ENCODE assay signal across 8 cellular contexts in the genomic region with DNA sequence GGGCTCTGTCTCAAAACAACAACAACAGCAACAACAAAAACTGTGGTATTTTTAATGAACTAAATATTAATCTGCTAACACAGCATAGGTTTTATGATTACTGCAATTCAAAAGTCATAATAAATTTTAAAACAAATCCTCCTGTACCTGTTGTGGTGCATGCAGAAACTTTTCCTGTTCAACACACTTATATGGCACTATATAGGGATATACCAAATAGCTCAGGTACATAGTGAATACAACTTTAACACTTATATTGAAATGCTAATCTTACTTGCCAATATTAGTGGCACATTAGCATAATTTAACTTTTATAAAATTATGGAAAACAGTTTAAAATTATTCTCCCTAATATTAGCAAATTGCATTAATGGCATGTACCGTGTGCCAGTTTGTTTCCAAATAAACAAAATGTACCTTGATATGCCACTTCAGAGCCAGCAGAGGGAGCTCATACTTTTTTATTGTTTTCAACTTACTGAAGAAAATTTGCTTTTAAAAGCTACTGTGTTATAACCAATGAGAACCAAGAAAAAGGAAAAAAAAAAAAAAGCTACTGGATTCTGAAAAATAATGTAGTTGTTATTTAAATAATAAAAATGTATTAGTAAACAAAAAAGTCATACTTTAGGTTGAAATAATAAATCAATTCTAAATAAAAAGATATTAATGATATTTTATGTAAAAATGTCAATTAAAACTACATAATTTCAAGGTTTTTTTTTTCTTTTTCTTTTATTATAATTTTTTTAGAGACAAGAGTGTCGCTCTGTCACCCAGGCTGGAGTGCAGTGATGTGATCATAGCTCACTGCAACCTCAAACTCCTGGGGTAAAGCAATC. TPM values are rescaled to one million over a fixed set of nuclear protein-coding genes. Genes with fewer than 3 reads are reported as not detected.
DNase-seq lines count a peak whose midpoint lies in the region; ATAC-seq and TF ChIP-seq lines count a peak whose summit lies in the region.

No MANE protein-coding gene starts in this region.

- H3K4me1 ChIP-seq in A673 (ENCODE audit: insufficient read depth, low read length, poor library complexity, severe bottlenecking) (no peaks in the 10 kb centered on the region), upper lobe of left lung (no peaks in the 10 kb centered on the region)

- peaks cover 0 to 4% (median 1%) of the 10 kb centered on the region in 3 donors for H3K27me3 Mint-ChIP-seq in immature natural killer cell (ENCODE audit: low read depth in 3 of 3)

- H3K27me3 ChIP-seq in A673 (replicated peaks; ENCODE audit: insufficient read depth, low read depth, low read length, poor library complexity) (no peaks in the 10 kb centered on the region), upper lobe of left lung (no peaks in the 10 kb centered on the region)

- peak in 1 of 2 donors; percentile 79 for ATAC-seq in upper lobe of left lung (ENCODE audit: low FRiP score in 2 of 2)

- no peaks in the 10 kb centered on the region for H3K9me3 ChIP-seq in A673 (ENCODE audit: low read depth, low read length, poor library complexity, severe bottlenecking)
- H3K9me3 ChIP-seq in upper lobe of left lung = no peaks in the 10 kb centered on the region

- H3K36me3 ChIP-seq in A673 (ENCODE audit: insufficient read depth, low read length, poor library complexity, severe bottlenecking) = no peaks in the 10 kb centered on the region
- H3K36me3 ChIP-seq in upper lobe of left lung = no peaks in the 10 kb centered on the region

- WGBS in upper lobe of left lung, 2 donors = 29 to 39% methylated on average over 2 of the region's 2 CpGs

- CTCF ChIA-PET in A673 (lab: Charles Lee) = interaction anchor here (0.6 to 1.4 kb wide), 9 partner anchors 9 to 378 kb away, joined by 3 to 33 read pairs (median 4); no protein-coding TSS in a partner anchor
- CTCF ChIA-PET in GM10248 (lab: Yijun Ruan, JAX) = interaction anchor here (0.7 to 7.4 kb wide), 51 partner anchors 9 to 446 kb away, joined by 3 to 152 read pairs (median 6); a partner anchor contains a TSS

- intact Hi-C loops in A673 (cut with micrococcal nuclease; ENCODE audit: unreplicated experiment) = loop anchor here (2.0 to 10.0 kb wide), 2 partner anchors 117 to 1591 kb away; no protein-coding TSS in a partner anchor

- H3K9me3 Mint-ChIP-seq in immature natural killer cell = no peaks in the 10 kb centered on the region

- TF ChIP-seq POLR2A in upper lobe of left lung (IDR thresholded peaks at IDR 0.05) = no peak

- TF ChIP-seq CTCF in A673 (conservative IDR thresholded peaks at IDR 0.05; ENCODE audit: low read depth, low read length) (peak; percentile 71), GM10248 (IDR thresholded peaks at IDR 0.05; ENCODE audit: control extremely low read depth, extremely low read depth, low read depth, missing control alignments) (peak; percentile 62), HFF-Myc (IDR thresholded peaks at IDR 0.05; ENCODE audit: low read depth, low read length, missing control alignments) (peak; percentile 46), upper lobe of left lung (IDR thresholded peaks at IDR 0.05) (peak; percentile 44 to 66 (median 60))

- no peak for TF ChIP-seq EP300 in upper lobe of left lung (IDR thresholded peaks at IDR 0.05)

- H3K36me3 Mint-ChIP-seq in immature natural killer cell = no peaks in the 10 kb centered on the region

- H3K27ac ChIP-seq in A673 (ENCODE audit: low read depth, low read length, poor library complexity, severe bottlenecking) = no peak overlapping the region
- H3K27ac ChIP-seq in upper lobe of left lung = no peak overlapping the region

- H3K27ac Mint-ChIP-seq in immature natural killer cell = no peak overlapping the region

- no peak overlapping the region for H3K4me3 ChIP-seq in A673 (ENCODE audit: low read depth, low read length, poor library complexity, severe bottlenecking)
- H3K4me3 ChIP-seq in HFF-Myc (replicated peaks; ENCODE audit: low read depth, low read length) = no peak overlapping the region
- no peak overlapping the region for H3K4me3 ChIP-seq in upper lobe of left lung

- H3K4me3 Mint-ChIP-seq in immature natural killer cell = no peak overlapping the region

- H3K4me1 Mint-ChIP-seq in immature natural killer cell = no peaks in the 10 kb centered on the region

- POLR2A ChIA-PET in A673 (lab: Charles Lee; ENCODE audit: low non-redundant PET) = no interaction called here
- POLR2A ChIA-PET in GM10248 (lab: Yijun Ruan, JAX) = no interaction called here

- no TSS peak for BruUV-seq in A673 (replicated peaks; lab: Mats Ljungman, UMichigan)

- DNase-seq in A673 (ENCODE audit: low spot score) = peak; percentile 65
- DNase-seq in GM10248 (ENCODE audit: extremely low spot score) = peak; percentile 25
- DNase-seq in HFF-Myc (ENCODE audit: extremely low read depth, low read depth) = peak; percentile 24
- peak; percentile 45 for DNase-seq in NCI-H146 (lab: John Stamatoyannopoulos, UW)
- peak; percentile 14 for DNase-seq in amniotic stem cell (lab: John Stamatoyannopoulos, UW)
- DNase-seq in immature natural killer cell = peak; percentile 26 to 46 (median 45)
- no peak for DNase-seq in upper lobe of left lung
- DNase-seq in activated CD4-positive, CD25-positive, alpha-beta regulatory T cell treated with anti-CD3 and anti-CD28 coated beads, Interleukin-2, amount 50 U/mL, for 72 hours = no peak

RNA-seq across cellular contexts. Expression of a gene that starts 18.0 kb away (rescaled TPM):
- total RNA-seq in A673 (2021) (59.7 and 65.7 TPM in 2 replicates), upper lobe of left lung (10 to 100 TPM; 27.7 to 70.1 (median 32.9) TPM)
- 10 to 100 TPM in 1 of 3 donors, 1 to 10 TPM in 2; 5.4 to 11.9 (median 6.2) TPM for polyA plus RNA-seq in immature natural killer cell

RNA-seq across cellular contexts. Expression of a gene that starts 56.9 kb away (rescaled TPM):
- total RNA-seq in A673 (2021) (29.6 and 34.0 TPM in 2 replicates), upper lobe of left lung (10 to 100 TPM in 5 of 6 donors, 1 to 10 TPM in 1; 8.4 to 37.2 (median 26.2) TPM)
- 1 to 10 TPM; 2.6 to 6.1 (median 5.6) TPM for polyA plus RNA-seq in immature natural killer cell

Comparison
In these comparisons a context has a peak if more than half of its experiments do, and no peak if none do; other contexts are left out.
1. DNase-seq: peak in A673 (single experiment), GM10248 (single experiment), HFF-Myc (single experiment), NCI-H146 (single experiment), amniotic stem cell (single experiment) and immature natural killer cell (3 of 3); none in upper lobe of left lung (0 of 2) and activated CD4-positive, CD25-positive, alpha-beta regulatory T cell treated with anti-CD3 and anti-CD28 coated beads, Interleukin-2, amount 50 U/mL, for 72 hours (single experiment).
2. Peak in every context shown above with its lines, with median percentiles within 50 percentile points of each other: CTCF ChIP-seq.